23 cellular contexts compared by ENCODE assay signal in genomic region chr7:286278-286677, GRCh38. TPM values are rescaled to one million over a fixed set of nuclear protein-coding genes. Genes with fewer than 3 reads are reported as not detected.
"Had no signal": no experiment of that assay in that cellular context is flagged by ENCODE, and none has a peak within 500 bp of the region (broad histone marks: within the 10 kb centered on the region; RNA-seq: fewer than 3 reads in every experiment).

No MANE protein-coding gene starts in this region.

- FAIRE-seq: endothelial cell of umbilical vein had no signal

- H3K4me3 ChIP-seq: left ventricle myocardium inferior, smooth muscle cell had no signal

- H3K9ac ChIP-seq: parathyroid adenoma had no signal

- H3K4me1 ChIP-seq: parathyroid adenoma had no signal

- ATAC-seq: activated naive CD8-positive, alpha-beta T cell treated with anti-CD3 and anti-CD28 coated beads, Interleukin-2, amount 50 U/mL, for 24 hours; effector memory CD8-positive, alpha-beta T cell; esophagus mucosa; natural killer cell treated with Interleukin-12 subunit alpha and Interleukin-12 subunit beta and Interleukin-15 and Interleukin-18, amount 100 ng/mL, for 72 hours; sciatic nerve; stimulated activated naive B cell treated with anti-CD40 and anti-IgM and Interleukin-4, amounts not matched to agents 10 μg/mL and 1 μg/mL and 100 μg/mL, for 72 hours had no signal

- H3K27ac ChIP-seq: left ventricle myocardium inferior, parathyroid adenoma had no signal

- H3K36me3 ChIP-seq: left ventricle myocardium inferior had no signal

- DNase-seq: activated CD4-positive, alpha-beta memory T cell treated with anti-CD3 and anti-CD28 coated beads for 36 hours; activated CD4-positive, alpha-beta T cell treated with anti-CD3 and anti-CD28 coated beads for 48 hours; activated CD4-positive, CD25-positive, alpha-beta regulatory T cell; activated naive CD4-positive, alpha-beta T cell treated with anti-CD3 and anti-CD28 coated beads, Interleukin-2, amount 50 U/mL, for 16 hours; activated naive CD8-positive, alpha-beta T cell treated with anti-CD3 and anti-CD28 coated beads, Interleukin-2, amount 50 U/mL, for 24 hours; activated T-cell treated with anti-CD3 and anti-CD28 coated beads, Interleukin-2, amount 50 U/mL, for 48 hours; effector memory CD8-positive, alpha-beta T cell; foreskin melanocyte; immature natural killer cell; kidney glomerular epithelial cell; left ventricle myocardium inferior; mammary epithelial cell; stimulated activated CD4-positive, alpha-beta T cell treated with anti-CD3 and anti-CD28 coated beads, Interleukin-2, amount 100 ng/mL, for 48 hours; stimulated activated CD8-positive, alpha-beta memory T cell treated with anti-CD3 and anti-CD28 coated beads, Interleukin-4, amount 100 ng/mL, for 48 hours; stimulated activated naive B cell treated with anti-CD40 and anti-IgM and Interleukin-4, amounts not matched to agents 10 μg/mL and 1 μg/mL and 100 μg/mL, for 72 hours had no signal

RNA-seq across cellular contexts. Expression of gene FOXL3, which starts 3.7 kb away (rescaled TPM):
- total RNA-seq: activated CD4-positive, alpha-beta memory T cell treated with anti-CD3 and anti-CD28 coated beads for 36 hours; endothelial cell of umbilical vein; esophagus mucosa; left ventricle myocardium inferior; mammary epithelial cell; mesothelial cell of epicardium; natural killer cell treated with Interleukin-12 subunit alpha and Interleukin-12 subunit beta and Interleukin-15 and Interleukin-18, amount 100 ng/mL, for 72 hours; sciatic nerve; smooth muscle cell; temporal lobe had no signal
- polyA plus RNA-seq: endothelial cell of umbilical vein, immature natural killer cell, mammary epithelial cell, smooth muscle cell had no signal
